25 cellular contexts compared by ENCODE assay signal in genomic region chr1:33378976-33379375, GRCh38. TPM values are rescaled to one million over a fixed set of nuclear protein-coding genes. Genes with fewer than 3 reads are reported as not detected.
DNase-seq lines count a peak whose midpoint lies in the region; ATAC-seq and TF ChIP-seq lines count a peak whose summit lies in the region.
"Had no signal": no experiment of that assay in that cellular context is flagged by ENCODE, and none has a peak within 500 bp of the region (broad histone marks: within the 10 kb centered on the region; RNA-seq: fewer than 3 reads in every experiment).

No MANE protein-coding gene starts in this region.

- H3K79me2 ChIP-seq in HCT116 (ENCODE audit: insufficient read depth, low read length): peaks cover 74% of the 10 kb centered on the region

- no peaks in the 10 kb centered on the region for H3K27me3 ChIP-seq in HCT116 (ENCODE audit: insufficient read depth, low read length)
- no peaks in the 10 kb centered on the region for H3K27me3 ChIP-seq in adipocyte (replicated peaks; ENCODE audit: control insufficient read depth, insufficient read depth, low read length)
- H3K27me3 ChIP-seq: gastrocnemius medialis, MG63, tibial nerve had no signal

- 0 out of 2 replicates have a peak, but pooled peaks cover 3% of the 10 kb centered on the region for H4K20me1 ChIP-seq in HCT116 (ENCODE audit: insufficient read depth)

- H3K4me1 ChIP-seq in HCT116 (ENCODE audit: control insufficient read depth in 1 of 2, insufficient read depth in 2 of 2, low read length in 2 of 2) (peaks cover 19 to 52% of the 10 kb centered on the region in 2 experiments), adipocyte (ENCODE audit: control insufficient read depth, insufficient read depth, low read length) (peaks cover 76% of the 10 kb centered on the region)

- no peak overlapping the region for H3K9ac ChIP-seq in HCT116 (ENCODE audit: low read length)
- peak overlapping the region; percentile 65 for H3K9ac ChIP-seq in adipocyte (ENCODE audit: low read length)

- POLR2A ChIA-PET in HCT116 (lab: Charles Lee): no interaction called here

- no peak overlapping the region for H2AFZ ChIP-seq in HCT116 (ENCODE audit: low read depth, low read length, poor library complexity, severe bottlenecking)

- H3K27ac ChIP-seq in HCT116 (ENCODE audit: low read depth, low read length): no peak overlapping the region
- H3K27ac ChIP-seq: gastrocnemius medialis, neutrophil, SK-N-MC had no signal

- no TSS peak for BruUV-seq in HCT116 (replicated peaks; lab: Mats Ljungman, UMichigan)

- H3K4me3 ChIP-seq in HCT116 (replicated peaks in 1 of 2; ENCODE audit: low read depth in 1 of 2, low read length in 2 of 2): no peak overlapping the region
- H3K4me3 ChIP-seq in adipocyte (ENCODE audit: low read length): no peak overlapping the region
- H3K4me3 ChIP-seq: gastrocnemius medialis, MG63, SK-N-MC, tibial nerve had no signal

- no peaks in the 10 kb centered on the region for H3K9me2 ChIP-seq in HCT116 (ENCODE audit: insufficient read depth)

- TF ChIP-seq POLR2A in HCT116 (IDR thresholded peaks at IDR 0.05; ENCODE audit: borderline replicate concordance, extremely low read depth, insufficient read depth, insufficient read length): no peak

- intact Hi-C loops in HCT116 (cut with micrococcal nuclease): no loop called here
- intact Hi-C loops in left ventricle myocardium superior (cut with micrococcal nuclease): no loop called here

- TF ChIP-seq RAD21 in HCT116 (IDR thresholded peaks at IDR 0.05; ENCODE audit: low read depth): no peak

- TF ChIP-seq CTCF in HCT116 (IDR thresholded peaks at IDR 0.05 in 2 of 3, conservative IDR thresholded peaks at IDR 0.05 in 1 of 3; ENCODE audit: borderline replicate concordance in 1 of 3, insufficient read depth in 1 of 3, low read depth in 2 of 3, low read length in 2 of 3): 0 out of 6 replicates have a peak, but pooled peaks of 1 of the 3 experiments have one; percentile 15

- CTCF ChIA-PET in HCT116 (lab: Charles Lee): interaction anchor here (1.3 kb wide), 1 partner anchor 77 kb away, joined by 4 read pairs; no protein-coding TSS in a partner anchor

- peaks cover 15 to 21% of the 10 kb centered on the region in 2 experiments; a peak in 3 of 4 replicates for H3K36me3 ChIP-seq in HCT116 (ENCODE audit: control insufficient read depth in 1 of 2, insufficient read depth in 2 of 2, low read length in 2 of 2)
- peaks cover 3% of the 10 kb centered on the region for H3K36me3 ChIP-seq in adipocyte (ENCODE audit: control insufficient read depth, insufficient read depth, low read length, severe bottlenecking)
- H3K36me3 ChIP-seq: gastrocnemius medialis, MG63, neutrophil had no signal

- H3K9me3 ChIP-seq in HCT116 (ENCODE audit: control insufficient read depth in 1 of 2, insufficient read depth in 1 of 2, low read depth in 1 of 2, low read length in 2 of 2): no peaks in the 10 kb centered on the region
- no peaks in the 10 kb centered on the region for H3K9me3 ChIP-seq in adipocyte (ENCODE audit: control insufficient read depth, low read length)
- H3K9me3 ChIP-seq: gastrocnemius medialis, MG63, neutrophil, tibial nerve had no signal

- DNase-seq in DMS53 (lab: John Stamatoyannopoulos, UW) (peak; percentile 22), DMS53 treated with DMSO at 0.1 percent for 48 hours (lab: John Stamatoyannopoulos, UW; ENCODE audit: unreplicated experiment) (no peak), HCT116 (ENCODE audit: low read depth, low spot score) (no peak), adipocyte (ENCODE audit: low read depth) (no peak), left ventricle myocardium superior (no peak), dermis blood vessel endothelial cell (no peak), ecto neural progenitor cell (ENCODE audit: low spot score) (no peak)
- DNase-seq: 8988T; activated CD4-positive, alpha-beta T cell treated with anti-CD3 and anti-CD28 coated beads, Interleukin-2, amount 10 ng/mL, durations not matched to agents 7 days and 5 days; activated gamma-delta T cell treated with Interleukin-2 at 50 U/mL for 16 hours; aorta; Calu3; gastrocnemius medialis; GDM1; MG63; NCI-H526; stimulated activated CD4-positive, alpha-beta T cell treated with anti-CD3 and anti-CD28 coated beads, Interleukin-15, amount 100 ng/mL, for 24 hours; stimulated activated naive B cell treated with anti-CD40 and anti-IgM and Interleukin-4, amounts not matched to agents 10 μg/mL and 1 μg/mL and 100 μg/mL, for 72 hours had no signal

- RAD21 ChIA-PET in HCT116 (lab: Charles Lee; ENCODE audit: low non-redundant PET in 1 of 2, low total read pairs in 2 of 2, uncharacterized antibody in 2 of 2, unreplicated experiment in 2 of 2): no interaction called here

- H3K4me2 ChIP-seq in HCT116 (ENCODE audit: low read length): no peak overlapping the region

- ATAC-seq in HCT116 (peak; percentile 61), left ventricle myocardium superior (peak; percentile 37), HG03342 (IDR thresholded peaks at IDR 0.05; ENCODE audit: unreplicated experiment) (no peak)
- ATAC-seq: gastrocnemius medialis; stimulated activated naive B cell treated with anti-CD40 and anti-IgM and Interleukin-4, amounts not matched to agents 10 μg/mL and 1 μg/mL and 100 μg/mL, for 72 hours had no signal

TF ChIP-seq in HCT116, 20 proteins besides CTCF, POLR2A, EP300 and RAD21:
- TF ChIP-seq, protein P1, sequence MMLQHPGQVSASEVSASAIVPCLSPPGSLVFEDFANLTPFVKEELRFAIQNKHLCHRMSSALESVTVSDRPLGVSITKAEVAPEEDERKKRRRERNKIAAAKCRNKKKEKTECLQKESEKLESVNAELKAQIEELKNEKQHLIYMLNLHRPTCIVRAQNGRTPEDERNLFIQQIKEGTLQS (IDR thresholded peaks at IDR 0.05): no peak
- TF ChIP-seq ELF1 (IDR thresholded peaks at IDR 0.05; ENCODE audit: borderline replicate concordance, low read depth) (no peak), CEBPB (IDR thresholded peaks at IDR 0.05; ENCODE audit: low read depth) (no peak), SP1 (IDR thresholded peaks at IDR 0.05; ENCODE audit: low read depth) (no peak), CBX3 (IDR thresholded peaks at IDR 0.05; ENCODE audit: low read depth) (no peak), TCF7L2 (IDR thresholded peaks at IDR 0.05; ENCODE audit: borderline replicate concordance, extremely low read depth, insufficient read depth, insufficient read length) (no peak), SIN3A (IDR thresholded peaks at IDR 0.05; ENCODE audit: low read depth) (no peak)
- TF ChIP-seq, protein P2, sequence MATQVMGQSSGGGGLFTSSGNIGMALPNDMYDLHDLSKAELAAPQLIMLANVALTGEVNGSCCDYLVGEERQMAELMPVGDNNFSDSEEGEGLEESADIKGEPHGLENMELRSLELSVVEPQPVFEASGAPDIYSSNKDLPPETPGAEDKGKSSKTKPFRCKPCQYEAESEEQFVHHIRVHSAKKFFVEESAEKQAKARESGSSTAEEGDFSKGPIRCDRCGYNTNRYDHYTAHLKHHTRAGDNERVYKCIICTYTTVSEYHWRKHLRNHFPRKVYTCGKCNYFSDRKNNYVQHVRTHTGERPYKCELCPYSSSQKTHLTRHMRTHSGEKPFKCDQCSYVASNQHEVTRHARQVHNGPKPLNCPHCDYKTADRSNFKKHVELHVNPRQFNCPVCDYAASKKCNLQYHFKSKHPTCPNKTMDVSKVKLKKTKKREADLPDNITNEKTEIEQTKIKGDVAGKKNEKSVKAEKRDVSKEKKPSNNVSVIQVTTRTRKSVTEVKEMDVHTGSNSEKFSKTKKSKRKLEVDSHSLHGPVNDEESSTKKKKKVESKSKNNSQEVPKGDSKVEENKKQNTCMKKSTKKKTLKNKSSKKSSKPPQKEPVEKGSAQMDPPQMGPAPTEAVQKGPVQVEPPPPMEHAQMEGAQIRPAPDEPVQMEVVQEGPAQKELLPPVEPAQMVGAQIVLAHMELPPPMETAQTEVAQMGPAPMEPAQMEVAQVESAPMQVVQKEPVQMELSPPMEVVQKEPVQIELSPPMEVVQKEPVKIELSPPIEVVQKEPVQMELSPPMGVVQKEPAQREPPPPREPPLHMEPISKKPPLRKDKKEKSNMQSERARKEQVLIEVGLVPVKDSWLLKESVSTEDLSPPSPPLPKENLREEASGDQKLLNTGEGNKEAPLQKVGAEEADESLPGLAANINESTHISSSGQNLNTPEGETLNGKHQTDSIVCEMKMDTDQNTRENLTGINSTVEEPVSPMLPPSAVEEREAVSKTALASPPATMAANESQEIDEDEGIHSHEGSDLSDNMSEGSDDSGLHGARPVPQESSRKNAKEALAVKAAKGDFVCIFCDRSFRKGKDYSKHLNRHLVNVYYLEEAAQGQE (IDR thresholded peaks at IDR 0.05; ENCODE audit: low read depth): no peak

RNA-seq across cellular contexts. Expression of gene PHC2, which starts 51.9 kb away (rescaled TPM):
- 176 TPM for total RNA-seq in HCT116 (2021; ENCODE audit: unreplicated experiment)
- polyA plus RNA-seq in HCT116 (2012): 129 and 157 TPM in 2 replicates
- total RNA-seq in left ventricle myocardium superior: 118 TPM
- 88.5 and 144 TPM in 2 replicates for total RNA-seq in dermis blood vessel endothelial cell

RNA-seq across cellular contexts. Expression of gene A3GALT2, which starts 58.1 kb away (rescaled TPM):
- total RNA-seq in HCT116 (2021; ENCODE audit: unreplicated experiment) (not detected), left ventricle myocardium superior (not detected), dermis blood vessel endothelial cell (not detected in 2 replicates)
- not detected in 2 replicates for polyA plus RNA-seq in HCT116 (2012)
- total RNA-seq: activated CD4-positive, alpha-beta T cell treated with anti-CD3 and anti-CD28 coated beads, Interleukin-2, amount 10 ng/mL, durations not matched to agents 7 days and 5 days; Calu3; endothelial cell of umbilical vein; gastrocnemius medialis; liver had no signal
- polyA plus RNA-seq: aorta, BJ, endothelial cell of umbilical vein, liver had no signal
